8 cellular contexts compared by ENCODE assay signal in the genomic region with DNA sequence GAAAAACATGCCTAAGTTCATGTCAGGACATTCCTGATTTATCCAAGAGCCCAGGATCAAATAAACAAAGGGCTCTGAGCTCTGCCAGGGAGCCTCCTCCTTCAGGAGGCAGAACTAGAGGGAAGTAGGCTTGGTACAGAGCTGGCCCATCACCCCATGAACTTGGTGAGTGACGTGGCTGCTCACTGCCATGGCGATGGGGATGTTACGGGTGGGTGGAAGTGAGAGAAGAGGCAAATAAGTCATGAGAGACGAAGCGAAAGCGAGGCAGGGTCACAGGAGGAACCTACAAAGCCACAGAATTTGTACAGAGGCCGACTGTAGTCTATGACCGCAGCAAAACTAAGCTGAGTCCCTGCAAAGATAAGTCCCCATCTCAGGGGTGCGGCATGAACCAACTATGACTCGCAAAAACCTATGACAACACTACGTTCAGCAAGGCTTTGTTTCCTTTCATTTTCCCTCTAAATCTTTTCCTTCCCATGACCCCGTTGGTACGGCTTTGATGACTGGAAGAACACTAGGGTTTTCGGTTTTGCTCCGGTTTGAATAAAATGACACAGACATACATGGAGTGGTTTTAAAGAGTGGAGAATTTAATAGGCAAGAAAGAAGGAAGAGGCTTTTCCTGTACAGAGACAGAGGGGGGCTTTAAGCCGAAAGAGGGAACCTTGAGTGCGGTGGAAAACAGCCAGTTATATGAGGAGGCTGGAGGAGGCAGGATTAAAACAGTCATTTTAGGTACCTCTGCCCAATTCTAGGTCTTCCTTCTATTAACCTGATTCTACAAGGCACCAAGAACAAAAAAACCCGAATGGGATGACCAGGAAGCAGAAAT.
DNase-seq lines count a peak whose midpoint lies in the region; ATAC-seq and TF ChIP-seq lines count a peak whose summit lies in the region.

No MANE protein-coding gene starts in this region.

- WGBS in neuronal stem cell (ENCODE audit: extremely low coverage in 2 of 2, insufficient read length in 2 of 2, insufficient replicate concordance in 1 of 2), 2 donors, result 100% methylated on average over 4 of the region's 18 CpGs; no CpG with 5 or more reads in 1 of the 2 donors

- no peak overlapping the region for H3K9ac ChIP-seq in neuronal stem cell (ENCODE audit: low read depth, low read length, poor library complexity)

- TF ChIP-seq CTCF in GM12864 (IDR thresholded peaks at IDR 0.05; ENCODE audit: low read depth, low read length, missing control alignments) (no peak), right atrium auricular region (IDR thresholded peaks at IDR 0.05) (no peak)

- no peak overlapping the region for H3K4ac ChIP-seq in neuronal stem cell (ENCODE audit: low read length)

- H3K9me3 ChIP-seq in right atrium auricular region (no peaks in the 10 kb centered on the region), neuronal stem cell (replicated peaks in 1 of 2; ENCODE audit: control insufficient read depth in 2 of 2, insufficient read depth in 1 of 2, low read depth in 1 of 2, low read length in 2 of 2) (no peaks in the 10 kb centered on the region)

- no peak overlapping the region for H3K14ac ChIP-seq in neuronal stem cell (ENCODE audit: low read length)

- ATAC-seq in HG02623 (IDR thresholded peaks at IDR 0.05; ENCODE audit: unreplicated experiment), result peak; percentile 54

- peak; percentile 98 for DNase-seq in GM12864 (ENCODE audit: low read depth)
- DNase-seq in OCI-M1 (lab: John Stamatoyannopoulos, UW), result peak; percentile 98
- DNase-seq in activated effector memory CD4-positive, alpha-beta T cell treated with anti-CD3 and anti-CD28 coated beads, Interleukin-2, amount 50 U/mL, for 16 hours, result peak; percentile 92
- peak; percentile 88 for DNase-seq in right atrium auricular region (ENCODE audit: low spot score)
- peak; percentile 84 to 88 for DNase-seq in stimulated activated CD4-positive, alpha-beta T cell treated with anti-CD3 and anti-CD28 coated beads, Interleukin-15, amount 100 ng/mL, for 48 hours (ENCODE audit: low read depth in 2 of 2)
- DNase-seq in NCI-H446 treated with DMSO at 0.1 percent for 48 hours (lab: John Stamatoyannopoulos, UW), result no peak
- no peak for DNase-seq in neuronal stem cell (ENCODE audit: low spot score)

- H2BK12ac ChIP-seq in neuronal stem cell (ENCODE audit: low read length), result no peak overlapping the region

- no peak overlapping the region for H2AK5ac ChIP-seq in neuronal stem cell (ENCODE audit: low read depth, low read length)

- peaks cover 2% of the 10 kb centered on the region for H3K79me1 ChIP-seq in neuronal stem cell (ENCODE audit: low read depth, low read length)

- peaks cover 11% of the 10 kb centered on the region for H3K36me3 ChIP-seq in right atrium auricular region
- H3K36me3 ChIP-seq in neuronal stem cell (replicated peaks in 1 of 2; ENCODE audit: control insufficient read depth in 2 of 2, insufficient read depth in 2 of 2, low read length in 2 of 2), result peaks cover 0 to 20% of the 10 kb centered on the region in 2 donors

- H4K91ac ChIP-seq in neuronal stem cell (ENCODE audit: low read depth, low read length, poor library complexity), result no peak overlapping the region

- H4K8ac ChIP-seq in neuronal stem cell (ENCODE audit: low read depth, low read length), result no peak overlapping the region

- H2BK120ac ChIP-seq in neuronal stem cell (ENCODE audit: low read depth, low read length), result no peak overlapping the region

- H3K27ac ChIP-seq in right atrium auricular region (peak overlapping the region; percentile 94 to 96), neuronal stem cell (replicated peaks; ENCODE audit: low read length) (no peak overlapping the region)

- no peaks in the 10 kb centered on the region for H3K27me3 ChIP-seq in right atrium auricular region
- no peaks in the 10 kb centered on the region for H3K27me3 ChIP-seq in neuronal stem cell (ENCODE audit: control insufficient read depth in 3 of 3, insufficient read depth in 3 of 3, low read depth in 1 of 3, low read length in 3 of 3)

- H2BK5ac ChIP-seq in neuronal stem cell (ENCODE audit: low read length), result no peak overlapping the region

- H3K4me1 ChIP-seq in right atrium auricular region (peaks cover 0 to 84% of the 10 kb centered on the region in 2 donors), neuronal stem cell (ENCODE audit: control insufficient read depth in 2 of 2, insufficient read depth in 1 of 2, low read depth in 1 of 2, low read length in 2 of 2) (peaks cover 4% of the 10 kb centered on the region in 2 donors)

- H3K18ac ChIP-seq in neuronal stem cell (ENCODE audit: low read length), result no peak overlapping the region

- H3K4me2 ChIP-seq in neuronal stem cell (ENCODE audit: insufficient read depth, low read length, poor library complexity, severe bottlenecking), result no peak overlapping the region

- H3K23ac ChIP-seq in neuronal stem cell (ENCODE audit: low read depth, low read length, poor library complexity), result no peak overlapping the region

- H2AFZ ChIP-seq in neuronal stem cell (ENCODE audit: low read length), result no peak overlapping the region

- H2BK15ac ChIP-seq in neuronal stem cell (ENCODE audit: low read length), result no peak overlapping the region

- peak overlapping the region; percentile 31 for H3K4me3 ChIP-seq in GM12864 (ENCODE audit: low read depth, low read length)
- H3K4me3 ChIP-seq in right atrium auricular region, result peak overlapping the region in 1 of 2 donors; percentile 10
- no peak overlapping the region for H3K4me3 ChIP-seq in neuronal stem cell (ENCODE audit: low read length in 2 of 2)

Comparison
In these comparisons a context has a peak if more than half of its experiments do, and no peak if none do; other contexts are left out.
1. DNase-seq: peak in GM12864 (single experiment), OCI-M1 (single experiment), activated effector memory CD4-positive, alpha-beta T cell treated with anti-CD3 and anti-CD28 coated beads, Interleukin-2, amount 50 U/mL, for 16 hours (single experiment), right atrium auricular region (single experiment) and stimulated activated CD4-positive, alpha-beta T cell treated with anti-CD3 and anti-CD28 coated beads, Interleukin-15, amount 100 ng/mL, for 48 hours (2 of 2); none in NCI-H446 treated with DMSO at 0.1 percent for 48 hours (single experiment) and neuronal stem cell (single experiment).